ENCODE assay signal across 14 cellular contexts in the genomic region with DNA sequence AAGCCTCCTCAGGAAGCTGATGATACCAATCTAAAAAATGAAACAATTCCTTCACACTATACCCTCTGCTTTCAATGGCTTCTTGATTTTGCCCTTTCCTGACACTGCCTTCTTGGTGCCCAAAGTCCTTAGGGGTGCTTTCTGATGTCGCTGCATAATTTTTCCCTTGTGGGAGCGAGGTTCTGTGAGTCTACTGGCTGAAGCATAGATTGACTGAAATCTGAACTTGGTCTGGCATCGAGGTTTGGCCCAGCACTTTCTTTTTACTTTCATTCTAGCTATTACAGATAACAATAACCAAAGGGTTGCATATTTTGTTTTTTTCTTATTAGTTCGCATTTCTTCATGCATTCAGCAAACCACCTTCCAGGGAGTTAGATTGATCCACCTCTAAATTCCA.
DNase-seq lines count a peak whose midpoint lies in the region; ATAC-seq lines count a peak whose summit lies in the region.
"Had no signal": no experiment of that assay in that cellular context is flagged by ENCODE, and none has a peak within 500 bp of the region (broad histone marks: within the 10 kb centered on the region; RNA-seq: fewer than 3 reads in every experiment).

No MANE protein-coding gene starts in this region.

- CTCF ChIA-PET in activated naive CD4-positive, alpha-beta T cell treated with anti-CD3 and anti-CD28 coated beads, Interleukin-2, amount 10 ng/mL, durations not matched to agents 7 days and 5 days (lab: Charles Lee) = no interaction called here

- intact Hi-C loops in posterior cingulate gyrus (cut with DNase I) = no loop called here

- no peak overlapping the region for H3K27ac Mint-ChIP-seq in activated naive CD4-positive, alpha-beta T cell treated with anti-CD3 and anti-CD28 coated beads, Interleukin-2, amount 10 ng/mL, durations not matched to agents 7 days and 5 days

- no peak for DNase-seq in activated naive CD4-positive, alpha-beta T cell treated with anti-CD3 and anti-CD28 coated beads, Interleukin-2, amount 10 ng/mL, durations not matched to agents 7 days and 5 days
- no peak for DNase-seq in posterior cingulate gyrus
- no peak for DNase-seq in NCI-H1417 treated with DMSO at 0.1 percent for 48 hours (lab: John Stamatoyannopoulos, UW)
- DNase-seq: dorsolateral prefrontal cortex, left ventricle myocardium inferior, NCI-H1092, NCI-H82, ovary, SK-N-SH had no signal

- 0 out of 2 replicates have a peak overlapping the region, but pooled peaks have one; percentile 50 for H3K9ac ChIP-seq in iPS-20b (ENCODE audit: low read depth, low read length)
- H3K9ac ChIP-seq: SK-N-SH had no signal

- H3K27ac ChIP-seq in iPS-20b (ENCODE audit: low read length) = no peak overlapping the region
- H3K27ac ChIP-seq: dorsolateral prefrontal cortex, left ventricle myocardium inferior, ovary, thoracic aorta had no signal

- no peaks in the 10 kb centered on the region for H3K27me3 ChIP-seq in iPS-20b (ENCODE audit: insufficient read depth, low read length)
- H3K27me3 ChIP-seq: dorsolateral prefrontal cortex, ovary had no signal

- peaks cover 26% of the 10 kb centered on the region for H3K4me1 ChIP-seq in iPS-20b (ENCODE audit: insufficient read depth, low read length)
- H3K4me1 ChIP-seq: left ventricle myocardium inferior had no signal

- peak; percentile 72 for ATAC-seq in GM18870 (IDR thresholded peaks at IDR 0.05; ENCODE audit: unreplicated experiment)
- peak; percentile 51 for ATAC-seq in GM21528 (IDR thresholded peaks at IDR 0.05; ENCODE audit: low FRiP score, unreplicated experiment)
- peak; percentile 40 for ATAC-seq in HG03103 (IDR thresholded peaks at IDR 0.05; ENCODE audit: low read depth, unreplicated experiment)

- H3K4me3 ChIP-seq in iPS-20b (ENCODE audit: low read length) = peak overlapping the region; percentile 37; the same call in 1 of the 2 replicates
- H3K4me3 ChIP-seq: dorsolateral prefrontal cortex, left ventricle myocardium inferior, ovary, thoracic aorta had no signal

- no peaks in the 10 kb centered on the region for H3K27me3 Mint-ChIP-seq in activated naive CD4-positive, alpha-beta T cell treated with anti-CD3 and anti-CD28 coated beads, Interleukin-2, amount 10 ng/mL, durations not matched to agents 7 days and 5 days

- no peaks in the 10 kb centered on the region for H3K9me3 ChIP-seq in iPS-20b (ENCODE audit: insufficient read depth, low read depth, low read length)
- H3K9me3 ChIP-seq: left ventricle myocardium inferior, ovary, SK-N-SH, thoracic aorta had no signal

- H3K9me3 Mint-ChIP-seq in activated naive CD4-positive, alpha-beta T cell treated with anti-CD3 and anti-CD28 coated beads, Interleukin-2, amount 10 ng/mL, durations not matched to agents 7 days and 5 days = peaks cover 4% of the 10 kb centered on the region

- peaks cover 40% of the 10 kb centered on the region for H3K36me3 Mint-ChIP-seq in activated naive CD4-positive, alpha-beta T cell treated with anti-CD3 and anti-CD28 coated beads, Interleukin-2, amount 10 ng/mL, durations not matched to agents 7 days and 5 days

- peaks cover 13% of the 10 kb centered on the region for H3K4me1 Mint-ChIP-seq in activated naive CD4-positive, alpha-beta T cell treated with anti-CD3 and anti-CD28 coated beads, Interleukin-2, amount 10 ng/mL, durations not matched to agents 7 days and 5 days

- no peak overlapping the region for H3K4me3 Mint-ChIP-seq in activated naive CD4-positive, alpha-beta T cell treated with anti-CD3 and anti-CD28 coated beads, Interleukin-2, amount 10 ng/mL, durations not matched to agents 7 days and 5 days

- peaks cover 20% of the 10 kb centered on the region; the same call in 1 of the 2 replicates for H3K36me3 ChIP-seq in iPS-20b (ENCODE audit: insufficient read depth, low read depth, low read length)
- H3K36me3 ChIP-seq: left ventricle myocardium inferior, ovary, thoracic aorta had no signal
